ENCODE assay signal across 11 cellular contexts in the genomic region with DNA sequence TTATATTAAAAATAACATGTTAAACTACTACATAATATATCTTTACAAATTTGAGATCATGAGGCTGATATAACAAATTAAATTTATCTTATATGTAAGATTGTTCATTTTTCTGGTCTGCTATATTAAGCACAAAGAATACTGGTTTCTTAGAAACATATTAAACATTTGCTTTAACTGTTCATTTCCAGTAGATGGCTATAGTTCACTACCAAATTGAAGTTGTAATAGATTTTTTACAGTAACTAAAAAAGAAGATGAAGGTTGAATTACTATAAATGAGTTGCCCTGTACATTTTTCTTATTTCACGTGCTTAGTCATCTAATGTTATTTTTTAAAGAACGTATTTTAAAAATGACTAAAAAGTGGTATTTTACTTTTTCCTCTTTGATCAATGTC. TPM values are rescaled to one million over a fixed set of nuclear protein-coding genes. Genes with fewer than 3 reads are reported as not detected.
A peak's percentile ranks its signal among the peaks of the same experiment; 100 is the strongest.
DNase-seq lines count a peak whose midpoint lies in the region; ATAC-seq and TF ChIP-seq lines count a peak whose summit lies in the region.
"Had no signal": no experiment of that assay in that cellular context is flagged by ENCODE, and none has a peak within 500 bp of the region (broad histone marks: within the 10 kb centered on the region; RNA-seq: fewer than 3 reads in every experiment).

No MANE protein-coding gene starts in this region.

- peak; percentile 35 for TF ChIP-seq CTCF in AG04450 (IDR thresholded peaks at IDR 0.05; ENCODE audit: low read depth, low read length)
- peak; percentile 76 for TF ChIP-seq CTCF in OCI-LY3 (IDR thresholded peaks at IDR 0.05; ENCODE audit: low read depth, low read length)
- TF ChIP-seq CTCF in fibroblast of mammary gland (conservative IDR thresholded peaks at IDR 0.05; ENCODE audit: control insufficient read depth, insufficient read depth, low read depth, low read length), result peak; percentile 28

- no peak overlapping the region for H3K4me2 ChIP-seq in OCI-LY3 (ENCODE audit: low read length)

- DNase-seq in AG04450 (ENCODE audit: low read depth, low spot score) (no peak), H4 (ENCODE audit: low spot score) (peak; percentile 43), fibroblast of mammary gland (ENCODE audit: low read depth) (peak; percentile 52), KG1 (lab: John Stamatoyannopoulos, UW) (no peak), OCI-M2 (lab: John Stamatoyannopoulos, UW; ENCODE audit: unreplicated experiment) (no peak)
- DNase-seq: esophagus squamous epithelium; stimulated activated naive B cell treated with anti-CD40 and anti-IgM and Interleukin-4, amounts not matched to agents 10 μg/mL and 1 μg/mL and 100 μg/mL, for 72 hours had no signal

- H3K36me3 ChIP-seq in OCI-LY3 (replicated peaks; ENCODE audit: low read depth, low read length), result no peaks in the 10 kb centered on the region
- H3K36me3 ChIP-seq: esophagus squamous epithelium, HAP-1 had no signal

- H3K4me1 ChIP-seq in OCI-LY3 (ENCODE audit: low read length), result peaks cover 6% of the 10 kb centered on the region
- H3K4me1 ChIP-seq: esophagus squamous epithelium had no signal

- ATAC-seq in GM18870 (IDR thresholded peaks at IDR 0.05; ENCODE audit: unreplicated experiment), result no peak
- no peak for ATAC-seq in HG03378 (IDR thresholded peaks at IDR 0.05; ENCODE audit: unreplicated experiment)
- ATAC-seq: stimulated activated naive B cell treated with anti-CD40 and anti-IgM and Interleukin-4, amounts not matched to agents 10 μg/mL and 1 μg/mL and 100 μg/mL, for 72 hours had no signal

- no peak overlapping the region for H3K9ac ChIP-seq in OCI-LY3 (ENCODE audit: low read length)

- H2AFZ ChIP-seq in OCI-LY3 (ENCODE audit: low read depth, low read length), result no peak overlapping the region

- no peaks in the 10 kb centered on the region for H4K20me1 ChIP-seq in OCI-LY3 (ENCODE audit: insufficient read depth, low read length)

- H3K9me3 ChIP-seq in AG04450 (ENCODE audit: control insufficient read depth, insufficient read depth, low read length) (no peaks in the 10 kb centered on the region), OCI-LY3 (ENCODE audit: insufficient read depth, low read length) (no peaks in the 10 kb centered on the region)
- H3K9me3 ChIP-seq: esophagus squamous epithelium, HAP-1 had no signal

- no peak overlapping the region for H3K27ac ChIP-seq in AG04450 (ENCODE audit: low read depth, low read length)
- no peak overlapping the region for H3K27ac ChIP-seq in OCI-LY3 (ENCODE audit: low read length)
- H3K27ac ChIP-seq: esophagus squamous epithelium had no signal

- POLR2A ChIA-PET in AG04450 (lab: Yijun Ruan, JAX), result no interaction called here

- H3K79me2 ChIP-seq in OCI-LY3 (ENCODE audit: low read length), result no peaks in the 10 kb centered on the region

- H3K4me3 ChIP-seq in AG04450 (ENCODE audit: low read depth, low read length), result no peak overlapping the region
- H3K4me3 ChIP-seq in OCI-LY3 (ENCODE audit: low read length), result no peak overlapping the region
- H3K4me3 ChIP-seq in fibroblast of mammary gland (ENCODE audit: control insufficient read depth, low read depth, low read length), result no peak overlapping the region
- H3K4me3 ChIP-seq: esophagus squamous epithelium, HAP-1 had no signal

- CTCF ChIA-PET in AG04450 (lab: Charles Lee), result interaction anchor here (0.6 to 2.6 kb wide), 4 partner anchors 309 to 477 kb away, joined by 3 to 23 read pairs (median 4); no protein-coding TSS in a partner anchor

- H3K27me3 ChIP-seq in AG04450 (ENCODE audit: control insufficient read depth, insufficient read depth, low read length) (no peaks in the 10 kb centered on the region), OCI-LY3 (ENCODE audit: low read depth, low read length) (no peaks in the 10 kb centered on the region)
- H3K27me3 ChIP-seq: esophagus squamous epithelium had no signal

RNA-seq across cellular contexts. Expression of a gene that starts 57.0 kb away (rescaled TPM):
- polyA plus RNA-seq in AG04450 (2011; rRNA removed), result 5.7 and 5.8 TPM in 2 replicates
- 40.9 and 43.0 TPM in 2 replicates for polyA minus RNA-seq in AG04450 (2011; rRNA and poly(A)+ RNA removed)
- total RNA-seq in H4 (2014; rRNA removed; shearing (Covaris generic)), result 3.5 and 5.6 TPM in 2 replicates

Comparison
In these comparisons a context has a peak if more than half of its experiments do, and no peak if none do; other contexts are left out.
1. DNase-seq: peak in H4 (single experiment) and fibroblast of mammary gland (single experiment); none in AG04450 (single experiment), KG1 (single experiment) and OCI-M2 (single experiment).
2. Peak in every context shown above with its lines, with median percentiles within 50 percentile points of each other: CTCF ChIP-seq.